Comparison of ENCODE assay signal across 16 cellular contexts in the genomic region with DNA sequence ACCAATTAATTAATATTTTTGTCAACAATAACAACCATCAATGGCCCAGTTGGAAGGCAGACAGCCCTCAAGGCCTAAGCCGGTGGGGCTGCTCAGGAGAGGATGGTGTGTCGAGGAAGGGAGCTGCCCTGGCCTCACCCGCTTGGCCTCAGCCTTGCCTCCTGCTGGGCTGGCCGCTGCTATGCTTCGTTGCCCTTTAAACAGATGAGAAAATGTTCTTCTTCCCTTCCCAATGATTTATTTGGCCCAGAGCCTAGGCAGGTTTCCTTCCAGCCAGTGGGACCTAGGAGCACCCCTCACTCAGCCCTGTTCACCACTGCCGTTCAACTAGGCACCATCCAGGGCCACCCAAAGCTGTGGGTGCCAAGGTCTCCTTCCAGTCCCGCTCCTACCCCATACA. TPM values are rescaled to one million over a fixed set of nuclear protein-coding genes. Genes with fewer than 3 reads are reported as not detected.
"Had no signal": no experiment of that assay in that cellular context is flagged by ENCODE, and none has a peak within 500 bp of the region (broad histone marks: within the 10 kb centered on the region; RNA-seq: fewer than 3 reads in every experiment).

No MANE protein-coding gene starts in this region.

- H3K9me3 ChIP-seq: breast epithelium, sigmoid colon had no signal

- DNase-seq: activated CD4-positive, alpha-beta T cell treated with anti-CD3 and anti-CD28 coated beads for 36 hours; activated CD8-positive, alpha-beta memory T cell treated with anti-CD3 and anti-CD28 coated beads, Interleukin-2, amount 50 U/mL, for 4 hours; activated CD8-positive, alpha-beta T cell treated with anti-CD3 and anti-CD28 coated beads for 36 hours; activated naive CD8-positive, alpha-beta T cell treated with anti-CD3 and anti-CD28 coated beads, Interleukin-2, amount 10 ng/mL, durations not matched to agents 7 days and 5 days; anterior cingulate cortex; dermis blood vessel endothelial cell; immature natural killer cell; natural killer cell; sigmoid colon; stimulated activated CD4-positive, alpha-beta T cell treated with anti-CD3 and anti-CD28 coated beads, Interleukin-2, amount 100 ng/mL, for 48 hours; T-helper 9 cell had no signal

- H3K36me3 ChIP-seq: breast epithelium, sigmoid colon had no signal

- H3K27ac ChIP-seq: breast epithelium, sigmoid colon had no signal

- ATAC-seq: activated CD4-positive, alpha-beta T cell treated with anti-CD3 and anti-CD28 coated beads for 36 hours; activated CD8-positive, alpha-beta T cell treated with anti-CD3 and anti-CD28 coated beads for 36 hours; esophagus mucosa; left lobe of liver; natural killer cell had no signal

- H3K4me3 ChIP-seq: breast epithelium, sigmoid colon had no signal

RNA-seq across cellular contexts. Expression of gene ADGRB2, which starts 3.1 kb away (rescaled TPM):
- total RNA-seq: left lobe of liver had no signal

RNA-seq across cellular contexts. Expression of gene SPOCD1, which starts 48.6 kb away (rescaled TPM):
- total RNA-seq: activated CD8-positive, alpha-beta T cell treated with anti-CD3 and anti-CD28 coated beads for 36 hours; cerebellum; temporal lobe had no signal
